8 cellular contexts compared by ENCODE assay signal in the genomic region with DNA sequence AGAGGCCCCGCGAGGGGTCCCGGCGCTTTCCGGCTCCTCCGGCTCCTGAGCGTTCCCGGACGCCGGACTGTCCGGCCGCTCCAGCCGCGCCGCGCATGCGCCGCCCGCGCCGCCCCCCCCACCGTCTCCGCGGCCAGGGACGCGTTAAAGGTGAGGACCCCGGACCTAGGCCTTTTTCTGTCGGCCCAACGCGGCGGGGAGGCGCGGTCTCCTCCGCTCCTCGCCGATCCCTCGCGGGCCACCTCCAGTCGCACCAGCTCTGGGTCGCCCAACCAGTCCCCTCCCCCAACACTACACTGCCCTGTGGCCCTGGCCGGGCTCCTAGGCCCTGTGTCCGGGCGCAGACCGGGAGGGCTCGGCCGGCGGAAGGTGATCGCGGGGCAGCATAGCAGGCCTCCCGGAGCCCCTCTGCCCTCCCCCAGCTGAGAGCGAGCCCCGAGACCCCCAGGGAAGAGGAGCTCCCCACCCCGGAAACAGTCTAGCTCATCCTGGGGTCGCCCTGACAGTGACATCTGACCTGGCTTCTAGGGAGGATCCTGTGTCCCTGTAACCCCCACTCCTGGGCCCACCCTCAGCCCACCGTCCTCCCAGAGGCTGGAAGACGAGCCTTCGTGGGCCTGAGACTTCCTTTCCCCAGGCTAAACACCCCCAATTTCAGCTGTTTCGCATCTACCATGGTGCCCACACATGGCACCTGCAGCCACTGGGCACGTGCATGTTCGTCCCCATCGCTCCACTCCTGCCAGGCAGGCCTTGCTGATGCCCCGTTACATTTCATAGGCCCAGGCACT. TPM values are rescaled to one million over a fixed set of nuclear protein-coding genes. Genes with fewer than 3 reads are reported as not detected.
A peak's percentile ranks its signal among the peaks of the same experiment; 100 is the strongest.
DNase-seq lines count a peak whose midpoint lies in the region; ATAC-seq and TF ChIP-seq lines count a peak whose summit lies in the region.

No MANE protein-coding gene starts in this region.

- H3K9me3 ChIP-seq in H9 (ENCODE audit: control insufficient read depth, low read depth, low read length), result no peaks in the 10 kb centered on the region
- H3K9me3 ChIP-seq in MG63, result no peaks in the 10 kb centered on the region
- no peaks in the 10 kb centered on the region for H3K9me3 ChIP-seq in heart right ventricle

- no peak overlapping the region for H3K4ac ChIP-seq in H9 (ENCODE audit: low read depth, low read length)

- ATAC-seq in activated naive CD8-positive, alpha-beta T cell treated with anti-CD3 and anti-CD28 coated beads, Interleukin-2, amount 50 U/mL, for 24 hours, result no peak
- ATAC-seq in heart right ventricle, result peak; percentile 41 to 74 (median 56)

- peak overlapping the region; percentile 67 to 83 for H3K4me3 Mint-ChIP-seq in H9
- H3K4me3 Mint-ChIP-seq in activated naive CD8-positive, alpha-beta T cell treated with anti-CD3 and anti-CD28 coated beads, Interleukin-2, amount 50 U/mL, for 24 hours, result peak overlapping the region; percentile 49
- peak overlapping the region; percentile 76 for H3K4me3 Mint-ChIP-seq in osteocyte (ENCODE audit: unreplicated experiment)

- no peaks in the 10 kb centered on the region for H3K27me3 ChIP-seq in GM06990 (replicated peaks; ENCODE audit: control insufficient read depth, insufficient read depth, low read length)
- H3K27me3 ChIP-seq in H9 (ENCODE audit: insufficient read depth, low read length), result no peaks in the 10 kb centered on the region
- H3K27me3 ChIP-seq in MG63, result no peaks in the 10 kb centered on the region
- H3K27me3 ChIP-seq in heart right ventricle, result peaks cover 0 to 63% (median 0%) of the 10 kb centered on the region in 7 donors

- no peak overlapping the region for H3K23ac ChIP-seq in H9 (ENCODE audit: insufficient read length, low read depth, low read length)

- H4K91ac ChIP-seq in H9 (ENCODE audit: insufficient read length, low read depth, low read length), result no peak overlapping the region

- peaks cover 3 to 6% (median 5%) of the 10 kb centered on the region in 3 experiments; a peak in 4 of 7 replicates for H3K36me3 Mint-ChIP-seq in H9 (ENCODE audit: insufficient read depth in 1 of 3, low read depth in 3 of 3)
- peaks cover 1% of the 10 kb centered on the region for H3K36me3 Mint-ChIP-seq in activated naive CD8-positive, alpha-beta T cell treated with anti-CD3 and anti-CD28 coated beads, Interleukin-2, amount 50 U/mL, for 24 hours (ENCODE audit: low read depth)
- peaks cover 4% of the 10 kb centered on the region for H3K36me3 Mint-ChIP-seq in osteocyte (ENCODE audit: unreplicated experiment)

- no peak overlapping the region for H2AK5ac ChIP-seq in H9 (ENCODE audit: insufficient read length, low read length)

- no peak for TF ChIP-seq CTCF in 22Rv1 (IDR thresholded peaks at IDR 0.05)
- TF ChIP-seq CTCF in GM06990 (IDR thresholded peaks at IDR 0.05; ENCODE audit: insufficient read depth, low read length, poor library complexity, severe bottlenecking), result no peak
- TF ChIP-seq CTCF in H9 (conservative IDR thresholded peaks at IDR 0.05), result no peak
- TF ChIP-seq CTCF in heart right ventricle (IDR thresholded peaks at IDR 0.05), result no peak
- no peak for TF ChIP-seq CTCF in osteocyte (IDR thresholded peaks at IDR 0.05)

- H3K27me3 Mint-ChIP-seq in H9 (ENCODE audit: low read depth), result no peaks in the 10 kb centered on the region
- peaks cover 45% of the 10 kb centered on the region for H3K27me3 Mint-ChIP-seq in activated naive CD8-positive, alpha-beta T cell treated with anti-CD3 and anti-CD28 coated beads, Interleukin-2, amount 50 U/mL, for 24 hours
- H3K27me3 Mint-ChIP-seq in osteocyte (ENCODE audit: unreplicated experiment), result no peaks in the 10 kb centered on the region

- no peak overlapping the region for H2BK12ac ChIP-seq in H9 (ENCODE audit: insufficient read length, low read depth, low read length)

- H3K4me1 ChIP-seq in H9 (ENCODE audit: insufficient read depth, low read length), result no peaks in the 10 kb centered on the region; the same call in 1 of the 2 replicates
- H3K4me1 ChIP-seq in heart right ventricle, result peaks cover 32 to 66% (median 52%) of the 10 kb centered on the region in 9 donors

- peak overlapping the region; percentile 65 for H3K18ac ChIP-seq in H9 (ENCODE audit: insufficient read length, low read depth, low read length)

- H2BK20ac ChIP-seq in H9 (ENCODE audit: low read depth, low read length, poor library complexity, severe bottlenecking), result no peak overlapping the region

- no peak overlapping the region for H2BK120ac ChIP-seq in H9 (ENCODE audit: low read depth, low read length, poor library complexity, severe bottlenecking)

- no CpG with 5 or more reads among the region's 62 CpGs for WGBS in H9 (ENCODE audit: extremely low coverage, insufficient read length, low lambda C conversion rate)
- WGBS in heart right ventricle, 2 donors, result 9 to 11% methylated on average over 49 to 62 of the region's 62 CpGs

- H3K14ac ChIP-seq in H9 (ENCODE audit: insufficient read depth, low read length), result peak overlapping the region; percentile 71

- intact Hi-C loops in heart right ventricle (cut with DNase I), result loop anchor here in 2 of 10 donors (5.0 kb wide), 2 partner anchors 36 to 41 kb away; no protein-coding TSS in a partner anchor

- no peaks in the 10 kb centered on the region for H3K36me3 ChIP-seq in GM06990 (ENCODE audit: control insufficient read depth, insufficient read depth, low read length)
- H3K36me3 ChIP-seq in MG63, result no peaks in the 10 kb centered on the region
- H3K36me3 ChIP-seq in heart right ventricle, result peaks cover 0 to 6% (median 0%) of the 10 kb centered on the region in 9 donors

- peaks cover 22% of the 10 kb centered on the region; the same call in 1 of the 2 replicates for H3K79me2 ChIP-seq in H9 (ENCODE audit: insufficient read depth, low read length)

- H3T11ph ChIP-seq in H9 (ENCODE audit: low read length), result no peak overlapping the region

- H2BK15ac ChIP-seq in H9 (ENCODE audit: low read depth, low read length), result no peak overlapping the region

- no peak overlapping the region for H2BK5ac ChIP-seq in H9 (ENCODE audit: insufficient read length, low read length)

- H2AFZ ChIP-seq in H9 (ENCODE audit: low read length), result no peak overlapping the region

- H3K4me3 ChIP-seq in GM06990 (replicated peaks; ENCODE audit: low read depth, low read length) (peak overlapping the region; percentile 83), MG63 (peak overlapping the region; percentile 52), heart right ventricle (peak overlapping the region; percentile 60 to 100 (median 83))

- no peak overlapping the region for H3K56ac ChIP-seq in H9 (ENCODE audit: insufficient read length, low read depth, low read length)

- H3K27ac ChIP-seq in 22Rv1, result peak overlapping the region; percentile 70
- no peak overlapping the region for H3K27ac ChIP-seq in H9 (ENCODE audit: insufficient read length, low read depth, low read length)
- H3K27ac ChIP-seq in heart right ventricle, result peak overlapping the region; percentile 92 to 99 (median 96)

- peak overlapping the region; percentile 41 for H3K4me2 ChIP-seq in H9 (ENCODE audit: insufficient read depth, insufficient read length, low read length)

- peaks cover 6% of the 10 kb centered on the region for H4K20me1 ChIP-seq in H9 (ENCODE audit: control insufficient read depth, insufficient read depth, insufficient read length)

- H3K27ac Mint-ChIP-seq in H9, result peak overlapping the region in 2 of 3 experiments; percentile 79 to 91; a peak in 4 of 7 replicates
- H3K27ac Mint-ChIP-seq in activated naive CD8-positive, alpha-beta T cell treated with anti-CD3 and anti-CD28 coated beads, Interleukin-2, amount 50 U/mL, for 24 hours, result no peak overlapping the region
- H3K27ac Mint-ChIP-seq in osteocyte (ENCODE audit: unreplicated experiment), result peak overlapping the region; percentile 87

- H4K8ac ChIP-seq in H9 (replicated peaks; ENCODE audit: insufficient read length, low read depth, low read length), result no peak overlapping the region

- DNase-seq in GM06990 (ENCODE audit: extremely low read depth, insufficient read length) (peak; percentile 74), H9 (peak; percentile 90), MG63 (peak; percentile 73), heart right ventricle (peak; percentile 72 to 82), osteocyte (ENCODE audit: extremely low spot score, unreplicated experiment) (peak; percentile 93), NCI-H446 treated with DMSO at 0.1 percent for 48 hours (lab: John Stamatoyannopoulos, UW) (no peak)
- peak; percentile 32 for DNase-seq in activated naive CD8-positive, alpha-beta T cell treated with anti-CD3 and anti-CD28 coated beads, Interleukin-2, amount 50 U/mL, for 24 hours

- H3K4me1 Mint-ChIP-seq in H9, result peaks cover 32 to 34% of the 10 kb centered on the region in 2 experiments
- peaks cover 4% of the 10 kb centered on the region for H3K4me1 Mint-ChIP-seq in activated naive CD8-positive, alpha-beta T cell treated with anti-CD3 and anti-CD28 coated beads, Interleukin-2, amount 50 U/mL, for 24 hours
- peaks cover 62% of the 10 kb centered on the region for H3K4me1 Mint-ChIP-seq in osteocyte (ENCODE audit: unreplicated experiment)

- H3K9ac ChIP-seq in H9 (ENCODE audit: extremely low read depth, insufficient read length, low read length), result peak overlapping the region; percentile 34

- H3K9me3 Mint-ChIP-seq in H9, result no peaks in the 10 kb centered on the region
- no peaks in the 10 kb centered on the region for H3K9me3 Mint-ChIP-seq in activated naive CD8-positive, alpha-beta T cell treated with anti-CD3 and anti-CD28 coated beads, Interleukin-2, amount 50 U/mL, for 24 hours
- H3K9me3 Mint-ChIP-seq in osteocyte (ENCODE audit: unreplicated experiment), result no peaks in the 10 kb centered on the region

- H3K79me1 ChIP-seq in H9 (ENCODE audit: insufficient read depth, low read depth, low read length, poor library complexity, severe bottlenecking), result peaks cover 10% of the 10 kb centered on the region

- no peak overlapping the region for H4K5ac ChIP-seq in H9 (ENCODE audit: insufficient read length, low read depth, low read length)

- H3K23me2 ChIP-seq in H9 (ENCODE audit: insufficient read length, low read depth, low read length, poor library complexity, severe bottlenecking), result peaks cover 13% of the 10 kb centered on the region

RNA-seq across cellular contexts. Expression of gene BCAR1, which starts 14.7 kb away (rescaled TPM):
- total RNA-seq in H9 (2021), result 97.1 and 102 TPM in 2 replicates
- total RNA-seq in MG63 (2014; rRNA removed; shearing (Covaris generic); ENCODE audit: low replicate concordance), result 52.7 and 54.6 TPM in 2 replicates
- 10 to 100 TPM; 56.1 to 85.2 (median 72.4) TPM for total RNA-seq in heart right ventricle
- polyA plus RNA-seq in heart right ventricle, result 10 to 100 TPM; 54.6 to 65.8 TPM
- total RNA-seq in osteocyte, result 126 and 138 TPM in 2 replicates

RNA-seq across cellular contexts. Expression of gene CTRB1, which starts 47.3 kb away (rescaled TPM):
- total RNA-seq in H9 (2021) (not detected in 2 replicates), heart right ventricle (1 to 10 TPM in 7 of 10 donors, not detected in 3; 1.8 to 3.8 (median 2.6) TPM), osteocyte (not detected in 2 replicates)
- total RNA-seq in MG63 (2014; rRNA removed; shearing (Covaris generic); ENCODE audit: low replicate concordance), result not detected in 2 replicates
- polyA plus RNA-seq in heart right ventricle, result 1 to 10 TPM in 1 of 2 donors, not detected in 1; 1.0 TPM

RNA-seq across cellular contexts. Expression of gene CTRB2, which starts 59.1 kb away (rescaled TPM):
- total RNA-seq in H9 (2021) (not detected in 2 replicates), heart right ventricle (1 to 10 TPM in 7 of 10 donors, not detected in 3; 2.0 to 3.8 (median 2.8) TPM), osteocyte (not detected in 2 replicates)
- not detected in 2 replicates for total RNA-seq in MG63 (2014; rRNA removed; shearing (Covaris generic); ENCODE audit: low replicate concordance)
- under 1 TPM in 1 of 2 donors, not detected in 1; 0.42 TPM for polyA plus RNA-seq in heart right ventricle
